In the genomic region with DNA sequence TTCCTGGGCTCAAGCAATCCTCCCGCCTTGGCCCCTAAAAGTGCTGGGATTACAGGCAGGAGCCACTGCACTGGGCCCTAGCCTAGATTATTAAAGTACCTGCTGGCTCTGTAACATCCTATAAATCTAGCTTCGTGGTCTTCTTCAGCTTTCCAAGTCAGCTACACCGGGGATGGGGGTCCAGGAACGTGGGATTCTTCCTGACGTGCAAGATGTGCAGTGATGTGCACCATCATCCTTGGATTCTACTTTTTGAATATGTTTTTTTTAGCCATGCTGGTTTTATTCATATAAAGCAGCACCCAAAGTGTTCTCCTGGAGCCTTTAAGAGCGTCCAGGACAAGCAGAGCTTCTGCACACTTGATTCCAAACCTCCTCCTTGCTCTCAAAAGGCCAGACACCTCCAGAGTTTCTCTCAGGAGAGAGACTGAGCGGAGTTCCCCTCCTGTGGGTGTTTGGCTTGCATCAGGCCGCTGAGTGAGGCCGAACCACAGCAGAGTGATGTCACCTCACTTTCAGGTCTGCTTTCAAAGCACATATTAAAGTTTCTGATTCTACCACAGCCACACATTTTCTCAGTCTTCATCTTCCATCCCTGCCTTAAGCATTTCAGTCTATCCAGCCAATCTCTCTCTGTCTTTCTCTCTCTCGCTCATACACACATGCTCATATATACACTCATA, we compare ENCODE assay signal across 8 cellular contexts. TPM values are rescaled to one million over a fixed set of nuclear protein-coding genes. Genes with fewer than 3 reads are reported as not detected.
DNase-seq lines count a peak whose midpoint lies in the region; ATAC-seq, FAIRE-seq and TF ChIP-seq lines count a peak whose summit lies in the region.

No MANE protein-coding gene starts in this region.

- no peak overlapping the region for H3K4me2 ChIP-seq in K562 (ENCODE audit: insufficient read depth, low read length)

- TF ChIP-seq CTCF in K562 (IDR thresholded peaks at IDR 0.05 in 2 of 3, conservative IDR thresholded peaks at IDR 0.05 in 1 of 3; ENCODE audit: insufficient read depth in 2 of 3, low read depth in 1 of 3, low read length in 3 of 3), result no peak

- POLR2A ChIA-PET in K562 (lab: Yijun Ruan, JAX), result interaction anchor here (1.1 kb wide), 1 partner anchor 183 kb away, joined by 3 read pairs; no protein-coding TSS in a partner anchor

- no peaks in the 10 kb centered on the region for H3K9me3 ChIP-seq in K562 (replicated peaks; ENCODE audit: control insufficient read depth, insufficient read depth, low read depth, low read length)

- H3K27me3 Mint-ChIP-seq in T-helper 2 cell treated with Interferon-gamma antibody and Interleukin-4, amounts not matched to agents 5 μg/mL and 100 μg/mL, for 36 hours (ENCODE audit: low read depth), result no peaks in the 10 kb centered on the region

- BruUV-seq in K562 (replicated peaks; lab: Mats Ljungman, UMichigan), result no TSS peak

- no peaks in the 10 kb centered on the region for H3K79me2 ChIP-seq in K562 (ENCODE audit: control insufficient read depth, insufficient read depth, low read length)

- no peak overlapping the region for H3K27ac ChIP-seq in K562 (ENCODE audit: extremely low read depth, low read depth, low read length)

- H3K4me1 Mint-ChIP-seq in T-helper 2 cell treated with Interferon-gamma antibody and Interleukin-4, amounts not matched to agents 5 μg/mL and 100 μg/mL, for 36 hours (ENCODE audit: low read depth), result peaks cover 63% of the 10 kb centered on the region

- DNase-seq in T-helper 2 cell treated with Interferon-gamma antibody and Interleukin-4, amounts not matched to agents 5 μg/mL and 100 μg/mL, for 36 hours (ENCODE audit: low spot score), result peak; percentile 93
- DNase-seq in K562 (ENCODE audit: extremely low read depth in 1 of 4, low spot score in 3 of 4) (no peak), islet precursor cell (no peak), DMS79 (lab: John Stamatoyannopoulos, UW) (no peak), HTR-8/SVneo (ENCODE audit: insufficient read length, low spot score) (no peak)
- DNase-seq in stimulated activated CD4-positive, alpha-beta T cell treated with anti-CD3 and anti-CD28 coated beads, Interleukin-1b, Interleukin-23, amount 100 ng/mL, for 24 hours (ENCODE audit: low read depth in 4 of 4, low spot score in 1 of 4), result peak; percentile 52 to 79 (median 73)

- H3K4me3 ChIP-seq in K562, result no peak overlapping the region

- peaks cover 0 to 11% of the 10 kb centered on the region in 2 experiments; a peak in 2 of 5 replicates for H3K4me1 ChIP-seq in K562 (replicated peaks in 1 of 2; ENCODE audit: control insufficient read depth in 2 of 2, insufficient read depth in 2 of 2, low read length in 2 of 2)

- no peaks in the 10 kb centered on the region for H3K36me3 ChIP-seq in K562 (ENCODE audit: control insufficient read depth, insufficient read depth, low read length)

- no peak for TF ChIP-seq POLR2A in K562 (conservative IDR thresholded peaks at IDR 0.05)

- no peaks in the 10 kb centered on the region for H3K9me3 Mint-ChIP-seq in T-helper 2 cell treated with Interferon-gamma antibody and Interleukin-4, amounts not matched to agents 5 μg/mL and 100 μg/mL, for 36 hours

- no peaks in the 10 kb centered on the region for H3K27me3 ChIP-seq in K562 (ENCODE audit: control insufficient read depth in 2 of 2, insufficient read depth in 2 of 2, low read length in 2 of 2)

- in situ Hi-C loops in K562 (cut with MboI), result no loop called here

- H3K9ac ChIP-seq in K562 (ENCODE audit: insufficient read depth in 1 of 2, low read depth in 2 of 2, low read length in 2 of 2), result no peak overlapping the region

- CTCF ChIA-PET in K562 (lab: Yijun Ruan, JAX; ENCODE audit: low intra/inter-chr PET ratio), result no interaction called here

- intact Hi-C loops in K562 (cut with micrococcal nuclease), result no loop called here

- FAIRE-seq in K562 (lab: Jason Lieb, UNC) (no peak), HTR-8/SVneo (lab: Jason Lieb, UNC) (no peak)

- H3K9me1 ChIP-seq in K562 (ENCODE audit: control insufficient read depth, insufficient read depth, low read length), result no peaks in the 10 kb centered on the region

- H3K4me3 Mint-ChIP-seq in T-helper 2 cell treated with Interferon-gamma antibody and Interleukin-4, amounts not matched to agents 5 μg/mL and 100 μg/mL, for 36 hours, result peak overlapping the region; percentile 62

- H3K36me3 Mint-ChIP-seq in T-helper 2 cell treated with Interferon-gamma antibody and Interleukin-4, amounts not matched to agents 5 μg/mL and 100 μg/mL, for 36 hours (ENCODE audit: low read depth), result peaks cover 8% of the 10 kb centered on the region

- WGBS in K562 (ENCODE audit: insufficient coverage, low coverage, missing lambda C conversion rate), result 58% methylated on average over 9 of the region's 10 CpGs

- H4K20me1 ChIP-seq in K562 (replicated peaks; ENCODE audit: control insufficient read depth, insufficient read depth, low read length), result no peaks in the 10 kb centered on the region

- H3K27ac Mint-ChIP-seq in T-helper 2 cell treated with Interferon-gamma antibody and Interleukin-4, amounts not matched to agents 5 μg/mL and 100 μg/mL, for 36 hours, result peak overlapping the region; percentile 96

- ATAC-seq in GM18517 (IDR thresholded peaks at IDR 0.05; ENCODE audit: unreplicated experiment) (peak; percentile 72), HG02938 (IDR thresholded peaks at IDR 0.05; ENCODE audit: unreplicated experiment) (peak; percentile 72), K562 (peak; percentile 25; the same call in 1 of the 3 replicates)

- no peak overlapping the region for H2AFZ ChIP-seq in K562 (ENCODE audit: low read depth, low read length)

- no peak for TF ChIP-seq RAD21 in K562 (CRISPR knock-in tag; conservative IDR thresholded peaks at IDR 0.05 in 1 of 2, IDR thresholded peaks at IDR 0.05 in 1 of 2)

- TF ChIP-seq EP300 in K562 (IDR thresholded peaks at IDR 0.05; ENCODE audit: low read length), result no peak

TF ChIP-seq in K562, 482 proteins besides CTCF, POLR2A, EP300 and RAD21 (continues in another document):
- no peak for TF ChIP-seq ZNF212 (CRISPR knock-in tag; IDR thresholded peaks at IDR 0.05)
- no peak for TF ChIP-seq ATF7 (IDR thresholded peaks at IDR 0.05)

RNA-seq across cellular contexts. Expression of a gene that starts 33.4 kb away (rescaled TPM):
- total RNA-seq in K562 (2011; cell fraction: chromatin; rRNA removed; ENCODE audit: low replicate concordance), result 10.2 and 16.7 TPM in 2 replicates
- 7.7 and 8.9 TPM in 2 replicates for total RNA-seq in K562 (2011; cell fraction: nucleolus; rRNA removed)
- total RNA-seq in K562 (2011; cell fraction: nucleoplasm; rRNA removed), result 11.4 and 14.4 TPM in 2 replicates
- total RNA-seq in K562 (2014; rRNA removed) (3.7 and 5.1 TPM in 2 replicates), K562 (2014; rRNA removed; fragmentation: Illumina TruSeq; extraction: Trizol) (6.9 and 7.2 TPM in 2 replicates), K562 (2015; rRNA removed; fragmentation: Illumina TruSeq; extraction: Trizol) (6.3 and 6.7 TPM in 2 replicates), K562 (2021) (7.1 and 7.4 TPM in 2 replicates)
- polyA plus RNA-seq in K562 (2011; rRNA removed) (5.8 and 6.8 TPM in 2 replicates), K562 (2014; fragmentation: Illumina TruSeq; extraction: Trizol) (5.0 TPM in 2 replicates), K562 (2014; fragmentation: Nextera tagmentation; extraction: Ambion mirVana) (1 to 10 TPM; 2.7 to 3.6 TPM), K562 (2014; rRNA removed) (7.8 and 10.0 TPM in 2 replicates)
- polyA plus RNA-seq in K562 (2011; cell fraction: cytosol; rRNA removed), result 2.1 and 2.6 TPM in 2 replicates
- 11.1 and 13.5 TPM in 2 replicates for polyA plus RNA-seq in K562 (2011; cell fraction: nucleus; rRNA removed)
- polyA plus RNA-seq in K562 (2012), result 4.6 and 5.0 TPM in 2 replicates
- 2.3 and 3.5 TPM in 2 replicates for polyA minus RNA-seq in K562 (2011; rRNA and poly(A)+ RNA removed)
- polyA minus RNA-seq in K562 (2011; cell fraction: cytosol; rRNA and poly(A)+ RNA removed), result 1.8 and 7.5 TPM in 2 replicates
- 6.1 and 8.9 TPM in 2 replicates for polyA minus RNA-seq in K562 (2011; cell fraction: nucleus; rRNA and poly(A)+ RNA removed)

Comparison
In these comparisons a context has a peak if more than half of its experiments do, and no peak if none do; other contexts are left out.
1. DNase-seq: peak in T-helper 2 cell treated with Interferon-gamma antibody and Interleukin-4, amounts not matched to agents 5 μg/mL and 100 μg/mL, for 36 hours (single experiment) and stimulated activated CD4-positive, alpha-beta T cell treated with anti-CD3 and anti-CD28 coated beads, Interleukin-1b, Interleukin-23, amount 100 ng/mL, for 24 hours (4 of 4); none in K562 (0 of 4), islet precursor cell (single experiment), DMS79 (single experiment) and HTR-8/SVneo (single experiment).
2. Peak in every context shown above with its lines, with median percentiles within 50 percentile points of each other: ATAC-seq.